Comparison of ENCODE assay signal across 8 cellular contexts in the genomic region with DNA sequence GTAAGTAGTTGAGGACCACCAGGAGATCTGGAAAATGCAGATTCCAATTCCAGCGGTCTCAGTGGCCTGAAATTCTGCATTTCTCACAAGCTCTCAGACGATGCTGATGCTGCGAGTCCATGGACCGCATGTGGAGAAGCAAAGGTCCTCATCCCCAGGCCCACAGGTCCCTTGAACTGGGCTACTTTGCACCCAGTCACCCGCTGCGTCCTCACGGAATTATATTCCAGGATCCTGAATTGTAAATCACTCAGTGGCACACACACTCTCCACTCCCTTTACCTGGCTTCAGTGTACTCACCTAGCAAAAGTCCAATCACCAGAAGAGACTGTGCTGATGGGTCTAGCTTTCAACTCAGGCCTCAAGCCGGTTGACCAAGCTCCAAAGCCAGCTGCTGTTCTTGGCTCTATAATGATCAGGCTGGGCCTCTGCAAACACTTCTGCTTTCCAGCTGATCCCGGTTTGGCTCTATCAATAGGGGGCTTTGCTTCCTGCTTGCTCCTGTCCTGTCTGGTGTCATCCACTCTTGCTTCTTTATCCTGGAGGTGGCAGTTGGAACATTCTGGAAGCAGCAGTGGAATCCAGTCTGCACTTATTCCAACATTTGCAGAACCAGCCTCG. TPM values are rescaled to one million over a fixed set of nuclear protein-coding genes. Genes with fewer than 3 reads are reported as not detected.
DNase-seq lines count a peak whose midpoint lies in the region; ATAC-seq and TF ChIP-seq lines count a peak whose summit lies in the region.

No MANE protein-coding gene starts in this region.

- TF ChIP-seq POLR2A in adrenal gland (IDR thresholded peaks at IDR 0.05) (no peak), right lobe of liver (IDR thresholded peaks at IDR 0.05) (no peak), uterus (IDR thresholded peaks at IDR 0.05) (no peak)

- ATAC-seq in Right ventricle myocardium inferior, result no peak
- ATAC-seq in Right ventricle myocardium superior (ENCODE audit: poor library complexity), result no peak
- ATAC-seq in right lobe of liver, result no peak
- no peak for ATAC-seq in HG03095 (IDR thresholded peaks at IDR 0.05; ENCODE audit: unreplicated experiment)

- 60 to 67% (median 65%) methylated on average over 9 to 10 of the region's 10 CpGs for WGBS in adrenal gland, 4 donors
- WGBS in right lobe of liver (ENCODE audit: insufficient coverage, low coverage, low lambda C conversion rate, missing lambda C conversion rate), result 93% methylated on average over 6 of the region's 10 CpGs

- intact Hi-C loops in Right ventricle myocardium inferior (cut with DNase I), result no loop called here
- intact Hi-C loops in Right ventricle myocardium superior (cut with DNase I), result loop anchor here (5.0 kb wide), 1 partner anchor 37 kb away; a partner anchor contains a TSS
- intact Hi-C loops in adrenal gland (cut with DNase I), result no loop called here
- intact Hi-C loops in right lobe of liver (cut with DNase I), result no loop called here
- intact Hi-C loops in uterus (cut with DNase I; ENCODE audit: low total_unique reads), result no loop called here

- H3K9me3 ChIP-seq in adrenal gland (replicated peaks in 1 of 3) (no peaks in the 10 kb centered on the region), right lobe of liver (no peaks in the 10 kb centered on the region), uterus (no peaks in the 10 kb centered on the region)

- H3K4me3 ChIP-seq in adrenal gland, result peak overlapping the region in 2 of 4 donors; percentile 7 to 97
- H3K4me3 ChIP-seq in right lobe of liver, result peak overlapping the region; percentile 99 to 100 (median 100)
- H3K4me3 ChIP-seq in uterus, result peak overlapping the region; percentile 95 to 99

- H3K36me3 ChIP-seq in adrenal gland (replicated peaks in 1 of 2) (peaks cover 0 to 19% of the 10 kb centered on the region in 2 donors), right lobe of liver (peaks cover 0 to 18% (median 6%) of the 10 kb centered on the region in 4 donors), uterus (no peaks in the 10 kb centered on the region)

- H3K27me3 ChIP-seq in adrenal gland, result no peaks in the 10 kb centered on the region
- no peaks in the 10 kb centered on the region for H3K27me3 ChIP-seq in right lobe of liver
- no peaks in the 10 kb centered on the region for H3K27me3 ChIP-seq in uterus

- DNase-seq in Right ventricle myocardium inferior (ENCODE audit: missing footprints) (peak; percentile 39), Right ventricle myocardium superior (no peak), adrenal gland (no peak), right lobe of liver (no peak), uterus (no peak), pons (ENCODE audit: low spot score) (no peak)
- DNase-seq in effector CD4-positive, alpha-beta T cell, result no peak

- H3K4me1 ChIP-seq in adrenal gland (replicated peaks in 1 of 2), result peaks cover 10 to 27% of the 10 kb centered on the region in 2 donors
- peaks cover 0 to 12% (median 3%) of the 10 kb centered on the region in 4 donors for H3K4me1 ChIP-seq in right lobe of liver
- peaks cover 11 to 13% of the 10 kb centered on the region in 2 donors for H3K4me1 ChIP-seq in uterus

- no peak for TF ChIP-seq CTCF in adrenal gland (IDR thresholded peaks at IDR 0.05)
- no peak for TF ChIP-seq CTCF in right lobe of liver (IDR thresholded peaks at IDR 0.05)
- no peak for TF ChIP-seq CTCF in uterus (IDR thresholded peaks at IDR 0.05)

- H3K27ac ChIP-seq in adrenal gland, result peak overlapping the region in 4 of 5 donors; percentile 30 to 85 (median 62)
- H3K27ac ChIP-seq in right lobe of liver, result peak overlapping the region; percentile 55 to 84 (median 60)
- H3K27ac ChIP-seq in uterus, result peak overlapping the region; percentile 70 to 74

RNA-seq across cellular contexts. Expression of a gene that starts 0.9 kb away (rescaled TPM):
- total RNA-seq in Right ventricle myocardium inferior (264 TPM), Right ventricle myocardium superior (234 TPM), adrenal gland (100 to 1,000 TPM in 6 of 8 donors, 10 to 100 TPM in 2; 78.5 to 350 (median 225) TPM), right lobe of liver (100 to 1,000 TPM in 4 of 6 experiments, 10 to 100 TPM in 2; 45.4 to 156 (median 134) TPM), uterus (100 to 1,000 TPM; 140 to 543 (median 252) TPM)
- 100 to 1,000 TPM; 737 to 898 (median 819) TPM for polyA plus RNA-seq in adrenal gland

RNA-seq across cellular contexts. Expression of a gene that starts 5.6 kb away (rescaled TPM):
- 54.6 TPM for total RNA-seq in Right ventricle myocardium inferior
- 70.1 TPM for total RNA-seq in Right ventricle myocardium superior
- 10 to 100 TPM in 5 of 8 donors, 1 to 10 TPM in 3; 2.2 to 16.5 (median 11.3) TPM for total RNA-seq in adrenal gland
- 10 to 100 TPM in 2 of 3 donors, 1 to 10 TPM in 1; 3.8 to 47.4 (median 17.1) TPM for polyA plus RNA-seq in adrenal gland
- 10 to 100 TPM in 5 of 6 experiments, 1 to 10 TPM in 1; 8.4 to 20.5 (median 14.4) TPM for total RNA-seq in right lobe of liver
- total RNA-seq in uterus, result 10 to 100 TPM in 3 of 4 donors, 1 to 10 TPM in 1; 2.1 to 41.1 (median 20.5) TPM

RNA-seq across cellular contexts. Expression of a gene that starts 20.2 kb away (rescaled TPM):
- total RNA-seq in Right ventricle myocardium inferior (0.05 TPM), Right ventricle myocardium superior (not detected), adrenal gland (1 to 10 TPM in 3 of 8 donors, under 1 TPM in 3, not detected in 2; 0.07 to 8.9 (median 1.4) TPM), right lobe of liver (not detected), uterus (1 to 10 TPM in 1 of 4 donors, under 1 TPM in 1, not detected in 2; 0.69 to 1.3 TPM)
- polyA plus RNA-seq in adrenal gland, result 10 to 100 TPM in 1 of 3 donors, 1 to 10 TPM in 2; 1.8 to 56.5 (median 4.9) TPM

RNA-seq across cellular contexts. Expression of a gene that starts 35.5 kb away (rescaled TPM):
- total RNA-seq in Right ventricle myocardium inferior, result 58.8 TPM
- total RNA-seq in Right ventricle myocardium superior, result 48.8 TPM
- 10 to 100 TPM; 42.0 to 89.2 (median 67.8) TPM for total RNA-seq in adrenal gland
- 10 to 100 TPM; 12.6 to 98.0 (median 17.0) TPM for polyA plus RNA-seq in adrenal gland
- 10 to 100 TPM; 15.9 to 28.5 (median 20.4) TPM for total RNA-seq in right lobe of liver
- total RNA-seq in uterus, result 10 to 100 TPM; 15.6 to 87.4 (median 57.7) TPM

RNA-seq across cellular contexts. Expression of a gene that starts 43.7 kb away (rescaled TPM):
- total RNA-seq in Right ventricle myocardium inferior, result not detected
- not detected for total RNA-seq in Right ventricle myocardium superior
- total RNA-seq in adrenal gland, result not detected
- polyA plus RNA-seq in adrenal gland, result not detected
- total RNA-seq in right lobe of liver, result not detected
- not detected for total RNA-seq in uterus
